13 cellular contexts compared by ENCODE assay signal in the genomic region with DNA sequence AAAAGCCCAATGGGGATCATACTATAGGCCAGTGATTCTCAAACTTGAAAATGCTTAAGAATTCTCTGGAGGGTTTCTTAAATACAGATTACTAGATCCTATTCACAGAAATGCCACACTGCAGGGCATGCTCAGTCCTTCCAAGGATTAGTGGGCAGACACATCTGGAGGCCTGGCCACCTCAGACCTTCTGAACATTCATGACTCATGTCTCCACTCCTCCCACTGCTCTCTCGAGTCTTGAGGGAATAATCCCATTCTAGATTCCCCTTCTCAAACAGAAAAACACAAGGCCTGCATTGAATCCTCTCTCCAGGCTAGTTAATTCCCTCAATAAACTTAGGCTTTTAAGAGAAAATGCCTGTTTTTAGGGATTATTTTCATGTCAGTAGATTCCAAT. TPM values are rescaled to one million over a fixed set of nuclear protein-coding genes. Genes with fewer than 3 reads are reported as not detected.
DNase-seq lines count a peak whose midpoint lies in the region; ATAC-seq, FAIRE-seq and TF ChIP-seq lines count a peak whose summit lies in the region.
"Had no signal": no experiment of that assay in that cellular context is flagged by ENCODE, and none has a peak within 500 bp of the region (broad histone marks: within the 10 kb centered on the region; RNA-seq: fewer than 3 reads in every experiment).

No MANE protein-coding gene starts in this region.

- no peak overlapping the region for H2AFZ ChIP-seq in mammary epithelial cell (ENCODE audit: low read depth, low read length)

- CTCF ChIA-PET in mammary epithelial cell (lab: Charles Lee; ENCODE audit: low non-redundant PET) = no interaction called here

- TF ChIP-seq CTCF in mammary epithelial cell (conservative IDR thresholded peaks at IDR 0.05 in 1 of 2, IDR thresholded peaks at IDR 0.05 in 1 of 2; ENCODE audit: extremely low read depth in 1 of 2, insufficient read depth in 1 of 2, low read depth in 1 of 2, low read length in 2 of 2) = no peak

- intact Hi-C loops in mammary epithelial cell (cut with micrococcal nuclease) = no loop called here

- no peaks in the 10 kb centered on the region for H3K9me3 ChIP-seq in mammary epithelial cell (replicated peaks; ENCODE audit: insufficient read depth, low read length)
- H3K9me3 ChIP-seq: esophagus squamous epithelium, transverse colon had no signal

- ATAC-seq in HG03432 (IDR thresholded peaks at IDR 0.05; ENCODE audit: unreplicated experiment) = no peak
- ATAC-seq in GM18520 (IDR thresholded peaks at IDR 0.05; ENCODE audit: unreplicated experiment) = no peak
- ATAC-seq: WTC11 had no signal

- no peak for TF ChIP-seq POLR2A in GM12892 (IDR thresholded peaks at IDR 0.05; ENCODE audit: low read depth, low read length)

- H3K27me3 ChIP-seq in mammary epithelial cell (ENCODE audit: insufficient read depth, low read length) = no peaks in the 10 kb centered on the region
- H3K27me3 ChIP-seq: esophagus squamous epithelium, transverse colon had no signal

- no peak overlapping the region for H3K27ac ChIP-seq in mammary epithelial cell (ENCODE audit: insufficient read depth, low read depth, low read length)
- H3K27ac ChIP-seq: esophagus squamous epithelium, transverse colon had no signal

- FAIRE-seq in GM12892 (lab: Jason Lieb, UNC) = no peak

- H3K36me3 ChIP-seq in mammary epithelial cell (ENCODE audit: insufficient read depth, low read length) = no peaks in the 10 kb centered on the region
- H3K36me3 ChIP-seq: esophagus squamous epithelium, transverse colon had no signal

- dilution Hi-C loops in mammary epithelial cell (cut with HindIII; ENCODE audit: low sequenced_read_pairs) = no loop called here

- 0% methylated on average over 1 of the region's 1 CpG for WGBS in mammary epithelial cell (ENCODE audit: low coverage, missing lambda C conversion rate)

- no peak overlapping the region for H3K4me2 ChIP-seq in mammary epithelial cell (ENCODE audit: insufficient read depth, low read depth, low read length)

- DNase-seq in COLO829 (ENCODE audit: low spot score) (peak; percentile 92), HT1080 (ENCODE audit: low read depth) (peak; percentile 71), mammary epithelial cell (peak; percentile 60), kidney tubule cell (ENCODE audit: low spot score) (peak; percentile 41), ACHN (no peak), GM12892 (ENCODE audit: insufficient read length) (no peak)
- DNase-seq: CD4-positive, CD25-positive, alpha-beta regulatory T cell; esophagus squamous epithelium; SHP77; transverse colon had no signal

- H3K79me2 ChIP-seq in mammary epithelial cell (ENCODE audit: insufficient read depth, low read length) = no peaks in the 10 kb centered on the region

- no TSS peak for BruUV-seq in mammary epithelial cell (replicated peaks; lab: Mats Ljungman, UMichigan)

- H3K9ac ChIP-seq in mammary epithelial cell (ENCODE audit: insufficient read depth, low read length) = no peak overlapping the region

- no peaks in the 10 kb centered on the region for H4K20me1 ChIP-seq in mammary epithelial cell (ENCODE audit: insufficient read depth, low read length)

- in situ Hi-C loops in mammary epithelial cell (cut with MboI; ENCODE audit: low sequenced_read_pairs in 2 of 2) = loop anchor here in 1 of 2 donors (25.0 kb wide), 1 partner anchor 210 kb away; no protein-coding TSS in a partner anchor
- in situ Hi-C loops in ACHN (cut with HindIII; ENCODE audit: low pct_ligation_motif_present, low pct_unique_long_range_greater_than_20kb, low sequenced_read_pairs) = no loop called here

- no peaks in the 10 kb centered on the region for H3K4me1 ChIP-seq in mammary epithelial cell (ENCODE audit: insufficient read depth, low read length)
- H3K4me1 ChIP-seq: esophagus squamous epithelium, transverse colon had no signal

- H3K4me3 ChIP-seq in mammary epithelial cell (replicated peaks in 1 of 3; ENCODE audit: insufficient read depth in 1 of 3, low read depth in 2 of 3, low read length in 3 of 3) = no peak overlapping the region
- H3K4me3 ChIP-seq: esophagus squamous epithelium, transverse colon had no signal

RNA-seq across cellular contexts. Expression of a gene that starts 22.1 kb away (rescaled TPM):
- 8.3 and 9.2 TPM in 2 replicates for total RNA-seq in HT1080 (2014; rRNA removed; shearing (Covaris generic))
- polyA plus RNA-seq in HT1080 (2015; cell fraction: cytosol; rRNA removed) = 13.8 and 16.0 TPM in 2 replicates
- 38.8 and 50.3 TPM in 2 replicates for polyA plus RNA-seq in HT1080 (2015; cell fraction: nucleus; rRNA removed)
- total RNA-seq in mammary epithelial cell = 10 to 100 TPM; 20.0 to 32.4 TPM
- polyA plus RNA-seq in mammary epithelial cell = 9.5 TPM
- 5.5 TPM for polyA minus RNA-seq in mammary epithelial cell
- 9.4 TPM for polyA plus RNA-seq in GM12892 (2012; ENCODE audit: missing spikeins)

RNA-seq across cellular contexts. Expression of a gene that starts 41.0 kb away (rescaled TPM):
- 2.6 and 4.4 TPM in 2 replicates for total RNA-seq in HT1080 (2014; rRNA removed; shearing (Covaris generic))
- polyA plus RNA-seq in HT1080 (2015; cell fraction: cytosol; rRNA removed) = 1.3 and 2.3 TPM in 2 replicates
- 1.4 and 1.5 TPM in 2 replicates for polyA plus RNA-seq in HT1080 (2015; cell fraction: nucleus; rRNA removed)
- 1 to 10 TPM; 1.0 to 1.6 TPM for total RNA-seq in mammary epithelial cell
- 0.54 TPM for polyA plus RNA-seq in mammary epithelial cell
- polyA minus RNA-seq in mammary epithelial cell = not detected
- polyA plus RNA-seq in GM12892 (2012; ENCODE audit: missing spikeins) = 3.2 TPM

Comparison
In these comparisons a context has a peak if more than half of its experiments do, and no peak if none do; other contexts are left out.
1. DNase-seq: peak in COLO829 (single experiment), HT1080 (single experiment), mammary epithelial cell (single experiment) and kidney tubule cell (single experiment); none in ACHN (single experiment) and GM12892 (single experiment).